Comparison of ENCODE assay signal across 17 cellular contexts in the genomic region with DNA sequence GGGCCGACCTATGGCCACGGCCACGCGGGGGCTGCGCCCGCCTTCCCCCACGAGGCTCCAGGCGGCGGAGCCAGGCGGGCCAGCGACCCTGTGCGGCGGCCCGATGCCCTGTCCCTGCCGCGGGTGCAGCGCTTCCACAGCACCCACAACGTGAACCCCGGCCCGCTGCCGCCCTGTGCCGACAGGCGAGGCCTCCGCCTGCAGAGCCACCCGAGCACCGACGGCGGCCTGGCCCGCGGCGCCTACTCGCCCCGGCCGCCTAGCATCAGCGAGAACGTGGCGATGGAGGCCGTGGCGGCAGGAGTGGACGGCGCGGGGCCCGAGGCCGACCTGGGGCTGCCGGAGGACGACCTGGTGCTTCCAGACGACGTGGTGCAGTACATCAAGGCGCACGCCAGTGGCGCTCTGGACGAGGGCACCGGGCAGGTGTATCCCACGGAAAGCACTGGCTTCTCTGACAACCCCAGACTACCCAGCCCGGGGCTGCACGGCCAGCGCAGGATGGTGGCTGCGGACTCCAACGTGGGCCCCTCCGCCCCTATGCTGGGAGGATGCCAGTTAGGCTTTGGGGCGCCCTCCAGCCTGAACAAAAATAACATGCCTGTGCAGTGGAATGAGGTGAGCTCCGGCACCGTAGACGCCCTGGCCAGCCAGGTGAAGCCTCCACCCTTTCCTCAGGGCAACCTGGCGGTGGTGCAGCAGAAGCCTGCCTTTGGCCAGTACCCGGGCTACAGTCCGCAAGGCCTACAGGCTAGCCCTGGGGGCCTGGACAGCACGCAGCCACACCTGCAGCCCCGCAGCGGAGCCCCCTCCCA.
"Had no signal": no experiment of that assay in that cellular context is flagged by ENCODE, and none has a peak within 500 bp of the region (broad histone marks: within the 10 kb centered on the region; RNA-seq: fewer than 3 reads in every experiment).

No MANE protein-coding gene starts in this region.

- DNase-seq: activated B cell treated with CpG ODN at 0.5 μM for 24 hours; activated CD4-positive, alpha-beta T cell treated with anti-CD3 and anti-CD28 coated beads for 4 hours; activated CD8-positive, alpha-beta T cell treated with anti-CD3 and anti-CD28 coated beads, Interleukin-2, amount 10 ng/mL, durations not matched to agents 7 days and 5 days; activated naive CD4-positive, alpha-beta T cell treated with Interleukin-2 at 50 U/mL for 16 hours; activated naive CD8-positive, alpha-beta T cell treated with anti-CD3 and anti-CD28 coated beads, Interleukin-2, amount 10 ng/mL, durations not matched to agents 7 days and 5 days; amygdala; foreskin keratinocyte; hippocampal formation; mammary epithelial cell; psoas muscle; right cardiac atrium had no signal

- H3K4me1 ChIP-seq: foreskin keratinocyte, psoas muscle had no signal

- H3K9me3 Mint-ChIP-seq: activated B cell treated with CpG ODN at 0.5 μM for 24 hours; activated naive CD8-positive, alpha-beta T cell treated with anti-CD3 and anti-CD28 coated beads, Interleukin-2, amount 10 ng/mL, durations not matched to agents 7 days and 5 days; stimulated activated naive CD8-positive, alpha-beta T cell treated with anti-CD3 and anti-CD28 coated beads, Interleukin-15, Interleukin-2, amounts not matched to agents 100 ng/mL and 50 ng/mL, for 24 hours had no signal

- H3K4me3 Mint-ChIP-seq: activated B cell treated with CpG ODN at 0.5 μM for 24 hours; activated CD8-positive, alpha-beta T cell treated with anti-CD3 and anti-CD28 coated beads, Interleukin-2, amount 10 ng/mL, durations not matched to agents 7 days and 5 days; activated naive CD8-positive, alpha-beta T cell treated with anti-CD3 and anti-CD28 coated beads, Interleukin-2, amount 10 ng/mL, durations not matched to agents 7 days and 5 days; stimulated activated naive CD8-positive, alpha-beta T cell treated with anti-CD3 and anti-CD28 coated beads, Interleukin-15, Interleukin-2, amounts not matched to agents 100 ng/mL and 50 ng/mL, for 24 hours had no signal

- H3K9me3 ChIP-seq: psoas muscle, thoracic aorta had no signal

- H3K36me3 Mint-ChIP-seq: activated naive CD8-positive, alpha-beta T cell treated with anti-CD3 and anti-CD28 coated beads, Interleukin-2, amount 10 ng/mL, durations not matched to agents 7 days and 5 days had no signal

- H3K27me3 ChIP-seq: cardiac muscle cell, dorsolateral prefrontal cortex, foreskin keratinocyte had no signal

- H3K27me3 Mint-ChIP-seq: activated B cell treated with CpG ODN at 0.5 μM for 24 hours; activated naive CD8-positive, alpha-beta T cell treated with anti-CD3 and anti-CD28 coated beads, Interleukin-2, amount 10 ng/mL, durations not matched to agents 7 days and 5 days; stimulated activated naive CD8-positive, alpha-beta T cell treated with anti-CD3 and anti-CD28 coated beads, Interleukin-15, Interleukin-2, amounts not matched to agents 100 ng/mL and 50 ng/mL, for 24 hours had no signal

- H3K27ac ChIP-seq: cardiac muscle cell, dorsolateral prefrontal cortex, epithelial cell of prostate, foreskin keratinocyte, psoas muscle, thoracic aorta had no signal

- H3K27ac Mint-ChIP-seq: activated B cell treated with CpG ODN at 0.5 μM for 24 hours; activated CD8-positive, alpha-beta T cell treated with anti-CD3 and anti-CD28 coated beads, Interleukin-2, amount 10 ng/mL, durations not matched to agents 7 days and 5 days; activated naive CD8-positive, alpha-beta T cell treated with anti-CD3 and anti-CD28 coated beads, Interleukin-2, amount 10 ng/mL, durations not matched to agents 7 days and 5 days; stimulated activated naive CD8-positive, alpha-beta T cell treated with anti-CD3 and anti-CD28 coated beads, Interleukin-15, Interleukin-2, amounts not matched to agents 100 ng/mL and 50 ng/mL, for 24 hours had no signal

- ATAC-seq: activated CD8-positive, alpha-beta T cell treated with anti-CD3 and anti-CD28 coated beads, Interleukin-2, amount 10 ng/mL, durations not matched to agents 7 days and 5 days; foreskin keratinocyte; left colon; psoas muscle; right cardiac atrium had no signal

- H3K4me3 ChIP-seq: cardiac muscle cell, dorsolateral prefrontal cortex, psoas muscle, thoracic aorta had no signal

- H3K4me1 Mint-ChIP-seq: activated B cell treated with CpG ODN at 0.5 μM for 24 hours; activated naive CD8-positive, alpha-beta T cell treated with anti-CD3 and anti-CD28 coated beads, Interleukin-2, amount 10 ng/mL, durations not matched to agents 7 days and 5 days had no signal
